1 cellular context compared by ENCODE assay signal in the genomic region with DNA sequence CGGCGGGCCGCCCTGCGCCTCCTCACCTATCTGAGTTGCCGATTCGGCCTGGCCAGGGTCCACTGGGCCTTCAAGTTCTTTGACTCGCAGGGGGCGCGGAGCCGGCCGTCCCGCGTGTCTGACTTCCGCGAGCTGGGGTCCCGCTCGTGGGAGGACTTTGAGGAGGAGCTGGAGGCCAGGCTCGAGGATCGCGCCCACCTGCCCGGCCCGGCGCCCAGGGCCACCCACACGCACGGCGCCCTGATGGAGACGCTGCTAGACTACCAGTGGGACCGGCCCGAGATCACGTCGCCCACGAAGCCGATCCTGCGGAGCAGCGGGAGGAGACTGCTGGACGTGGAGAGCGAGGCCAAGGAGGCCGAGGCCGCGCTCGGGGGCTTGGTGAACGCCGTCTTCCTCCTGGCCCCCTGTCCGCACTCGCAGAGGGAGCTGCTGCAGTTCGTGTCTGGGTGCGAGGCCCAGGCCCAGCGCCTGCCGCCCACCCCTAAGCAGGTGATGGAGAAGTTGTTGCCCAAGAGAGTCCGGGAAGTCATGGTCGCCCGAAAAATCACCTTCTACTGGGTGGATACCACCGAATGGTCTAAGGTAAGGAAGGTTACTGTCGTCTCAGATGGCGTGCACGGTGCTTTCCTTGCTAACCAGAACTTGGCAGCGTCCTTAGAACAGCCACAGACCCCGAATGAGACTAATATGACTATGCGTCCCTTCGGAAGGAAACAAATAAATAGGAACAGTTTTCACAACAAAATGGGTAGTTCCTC.
TF ChIP-seq lines count a peak whose summit lies in the region.

No MANE protein-coding gene starts in this region.

TF ChIP-seq in HEK293, 187 proteins besides CTCF, POLR2A, EP300 and RAD21 (continued from another document and continues in another):
- TF ChIP-seq ZNF571 (tag by site-specific recombination; IDR thresholded peaks at IDR 0.05): no peak
- TF ChIP-seq MYNN (tag by site-specific recombination; IDR thresholded peaks at IDR 0.05; ENCODE audit: borderline replicate concordance): no peak
- TF ChIP-seq ZNF658 (tag by site-specific recombination; IDR thresholded peaks at IDR 0.05): no peak
- no peak for TF ChIP-seq ZNF248 (tag by site-specific recombination; IDR thresholded peaks at IDR 0.05)
- TF ChIP-seq ZFP3 (tag by site-specific recombination; IDR thresholded peaks at IDR 0.05; ENCODE audit: low read depth): no peak
- no peak for TF ChIP-seq SP2 (tag by site-specific recombination; IDR thresholded peaks at IDR 0.05)
- peak; percentile 83 for TF ChIP-seq ZNF2 (tag by site-specific recombination; IDR thresholded peaks at IDR 0.05)
- TF ChIP-seq ZNF654 (tag by site-specific recombination; IDR thresholded peaks at IDR 0.05; ENCODE audit: low read depth): no peak
- TF ChIP-seq ZNF175 (tag by site-specific recombination; IDR thresholded peaks at IDR 0.05): no peak
- TF ChIP-seq, protein P1, sequence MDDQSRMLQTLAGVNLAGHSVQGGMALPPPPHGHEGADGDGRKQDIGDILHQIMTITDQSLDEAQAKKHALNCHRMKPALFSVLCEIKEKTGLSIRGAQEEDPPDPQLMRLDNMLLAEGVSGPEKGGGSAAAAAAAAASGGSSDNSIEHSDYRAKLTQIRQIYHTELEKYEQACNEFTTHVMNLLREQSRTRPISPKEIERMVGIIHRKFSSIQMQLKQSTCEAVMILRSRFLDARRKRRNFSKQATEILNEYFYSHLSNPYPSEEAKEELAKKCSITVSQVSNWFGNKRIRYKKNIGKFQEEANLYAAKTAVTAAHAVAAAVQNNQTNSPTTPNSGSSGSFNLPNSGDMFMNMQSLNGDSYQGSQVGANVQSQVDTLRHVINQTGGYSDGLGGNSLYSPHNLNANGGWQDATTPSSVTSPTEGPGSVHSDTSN (CRISPR knock-in tag; IDR thresholded peaks at IDR 0.05): 0 out of 2 replicates have a peak, but pooled peaks have one; percentile 51
- TF ChIP-seq, protein P2, sequence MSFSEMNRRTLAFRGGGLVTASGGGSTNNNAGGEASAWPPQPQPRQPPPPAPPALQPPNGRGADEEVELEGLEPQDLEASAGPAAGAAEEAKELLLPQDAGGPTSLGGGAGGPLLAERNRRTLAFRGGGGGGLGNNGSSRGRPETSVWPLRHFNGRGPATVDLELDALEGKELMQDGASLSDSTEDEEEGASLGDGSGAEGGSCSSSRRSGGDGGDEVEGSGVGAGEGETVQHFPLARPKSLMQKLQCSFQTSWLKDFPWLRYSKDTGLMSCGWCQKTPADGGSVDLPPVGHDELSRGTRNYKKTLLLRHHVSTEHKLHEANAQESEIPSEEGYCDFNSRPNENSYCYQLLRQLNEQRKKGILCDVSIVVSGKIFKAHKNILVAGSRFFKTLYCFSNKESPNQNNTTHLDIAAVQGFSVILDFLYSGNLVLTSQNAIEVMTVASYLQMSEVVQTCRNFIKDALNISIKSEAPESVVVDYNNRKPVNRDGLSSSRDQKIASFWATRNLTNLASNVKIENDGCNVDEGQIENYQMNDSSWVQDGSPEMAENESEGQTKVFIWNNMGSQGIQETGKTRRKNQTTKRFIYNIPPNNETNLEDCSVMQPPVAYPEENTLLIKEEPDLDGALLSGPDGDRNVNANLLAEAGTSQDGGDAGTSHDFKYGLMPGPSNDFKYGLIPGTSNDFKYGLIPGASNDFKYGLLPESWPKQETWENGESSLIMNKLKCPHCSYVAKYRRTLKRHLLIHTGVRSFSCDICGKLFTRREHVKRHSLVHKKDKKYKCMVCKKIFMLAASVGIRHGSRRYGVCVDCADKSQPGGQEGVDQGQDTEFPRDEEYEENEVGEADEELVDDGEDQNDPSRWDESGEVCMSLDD (tag by site-specific recombination; IDR thresholded peaks at IDR 0.05): no peak
- TF ChIP-seq, protein P3, sequence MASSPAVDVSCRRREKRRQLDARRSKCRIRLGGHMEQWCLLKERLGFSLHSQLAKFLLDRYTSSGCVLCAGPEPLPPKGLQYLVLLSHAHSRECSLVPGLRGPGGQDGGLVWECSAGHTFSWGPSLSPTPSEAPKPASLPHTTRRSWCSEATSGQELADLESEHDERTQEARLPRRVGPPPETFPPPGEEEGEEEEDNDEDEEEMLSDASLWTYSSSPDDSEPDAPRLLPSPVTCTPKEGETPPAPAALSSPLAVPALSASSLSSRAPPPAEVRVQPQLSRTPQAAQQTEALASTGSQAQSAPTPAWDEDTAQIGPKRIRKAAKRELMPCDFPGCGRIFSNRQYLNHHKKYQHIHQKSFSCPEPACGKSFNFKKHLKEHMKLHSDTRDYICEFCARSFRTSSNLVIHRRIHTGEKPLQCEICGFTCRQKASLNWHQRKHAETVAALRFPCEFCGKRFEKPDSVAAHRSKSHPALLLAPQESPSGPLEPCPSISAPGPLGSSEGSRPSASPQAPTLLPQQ (tag by site-specific recombination; IDR thresholded peaks at IDR 0.05): peak; percentile 12; the same call in 1 of the 2 replicates
- TF ChIP-seq, protein P4, sequence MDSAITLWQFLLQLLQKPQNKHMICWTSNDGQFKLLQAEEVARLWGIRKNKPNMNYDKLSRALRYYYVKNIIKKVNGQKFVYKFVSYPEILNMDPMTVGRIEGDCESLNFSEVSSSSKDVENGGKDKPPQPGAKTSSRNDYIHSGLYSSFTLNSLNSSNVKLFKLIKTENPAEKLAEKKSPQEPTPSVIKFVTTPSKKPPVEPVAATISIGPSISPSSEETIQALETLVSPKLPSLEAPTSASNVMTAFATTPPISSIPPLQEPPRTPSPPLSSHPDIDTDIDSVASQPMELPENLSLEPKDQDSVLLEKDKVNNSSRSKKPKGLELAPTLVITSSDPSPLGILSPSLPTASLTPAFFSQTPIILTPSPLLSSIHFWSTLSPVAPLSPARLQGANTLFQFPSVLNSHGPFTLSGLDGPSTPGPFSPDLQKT (IDR thresholded peaks at IDR 0.05; ENCODE audit: borderline replicate concordance, low read depth, low read length): no peak
- TF ChIP-seq ZNF23 (tag by site-specific recombination; IDR thresholded peaks at IDR 0.05; ENCODE audit: borderline replicate concordance): no peak
- TF ChIP-seq ZNF677 (tag by site-specific recombination; IDR thresholded peaks at IDR 0.05): no peak
- TF ChIP-seq, protein P5, sequence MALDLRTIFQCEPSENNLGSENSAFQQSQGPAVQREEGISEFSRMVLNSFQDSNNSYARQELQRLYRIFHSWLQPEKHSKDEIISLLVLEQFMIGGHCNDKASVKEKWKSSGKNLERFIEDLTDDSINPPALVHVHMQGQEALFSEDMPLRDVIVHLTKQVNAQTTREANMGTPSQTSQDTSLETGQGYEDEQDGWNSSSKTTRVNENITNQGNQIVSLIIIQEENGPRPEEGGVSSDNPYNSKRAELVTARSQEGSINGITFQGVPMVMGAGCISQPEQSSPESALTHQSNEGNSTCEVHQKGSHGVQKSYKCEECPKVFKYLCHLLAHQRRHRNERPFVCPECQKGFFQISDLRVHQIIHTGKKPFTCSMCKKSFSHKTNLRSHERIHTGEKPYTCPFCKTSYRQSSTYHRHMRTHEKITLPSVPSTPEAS (tag by site-specific recombination; IDR thresholded peaks at IDR 0.05): no peak
- TF ChIP-seq ZNF792 (tag by site-specific recombination; IDR thresholded peaks at IDR 0.05): 0 out of 2 replicates have a peak, but pooled peaks have one; percentile 55
- no peak for TF ChIP-seq HOXC10 (CRISPR knock-in tag; IDR thresholded peaks at IDR 0.05)
- TF ChIP-seq REPIN1 (tag by site-specific recombination; IDR thresholded peaks at IDR 0.05; ENCODE audit: low read depth): no peak
- no peak for TF ChIP-seq ZNF610 (tag by site-specific recombination; IDR thresholded peaks at IDR 0.05; ENCODE audit: borderline replicate concordance)
- peak; percentile 100 for TF ChIP-seq ZNF10 (tag by site-specific recombination; IDR thresholded peaks at IDR 0.05)
- TF ChIP-seq ZNF132 (tag by site-specific recombination; IDR thresholded peaks at IDR 0.05; ENCODE audit: borderline replicate concordance): no peak
- peak; percentile 50; the same call in 1 of the 2 replicates for TF ChIP-seq ZNF121 (tag by site-specific recombination; IDR thresholded peaks at IDR 0.05)
- TF ChIP-seq GFI1B (tag by site-specific recombination; IDR thresholded peaks at IDR 0.05): no peak
- no peak for TF ChIP-seq ZNF629 (tag by site-specific recombination; IDR thresholded peaks at IDR 0.05)
- TF ChIP-seq, protein P6, sequence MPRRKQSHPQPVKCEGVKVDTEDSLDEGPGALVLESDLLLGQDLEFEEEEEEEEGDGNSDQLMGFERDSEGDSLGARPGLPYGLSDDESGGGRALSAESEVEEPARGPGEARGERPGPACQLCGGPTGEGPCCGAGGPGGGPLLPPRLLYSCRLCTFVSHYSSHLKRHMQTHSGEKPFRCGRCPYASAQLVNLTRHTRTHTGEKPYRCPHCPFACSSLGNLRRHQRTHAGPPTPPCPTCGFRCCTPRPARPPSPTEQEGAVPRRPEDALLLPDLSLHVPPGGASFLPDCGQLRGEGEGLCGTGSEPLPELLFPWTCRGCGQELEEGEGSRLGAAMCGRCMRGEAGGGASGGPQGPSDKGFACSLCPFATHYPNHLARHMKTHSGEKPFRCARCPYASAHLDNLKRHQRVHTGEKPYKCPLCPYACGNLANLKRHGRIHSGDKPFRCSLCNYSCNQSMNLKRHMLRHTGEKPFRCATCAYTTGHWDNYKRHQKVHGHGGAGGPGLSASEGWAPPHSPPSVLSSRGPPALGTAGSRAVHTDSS (tag by site-specific recombination; IDR thresholded peaks at IDR 0.05): no peak
- TF ChIP-seq KLF9 (tag by site-specific recombination; IDR thresholded peaks at IDR 0.05; ENCODE audit: low read depth): no peak
- no peak for TF ChIP-seq ZNF24 (tag by site-specific recombination; IDR thresholded peaks at IDR 0.05)
- TF ChIP-seq, protein P7, sequence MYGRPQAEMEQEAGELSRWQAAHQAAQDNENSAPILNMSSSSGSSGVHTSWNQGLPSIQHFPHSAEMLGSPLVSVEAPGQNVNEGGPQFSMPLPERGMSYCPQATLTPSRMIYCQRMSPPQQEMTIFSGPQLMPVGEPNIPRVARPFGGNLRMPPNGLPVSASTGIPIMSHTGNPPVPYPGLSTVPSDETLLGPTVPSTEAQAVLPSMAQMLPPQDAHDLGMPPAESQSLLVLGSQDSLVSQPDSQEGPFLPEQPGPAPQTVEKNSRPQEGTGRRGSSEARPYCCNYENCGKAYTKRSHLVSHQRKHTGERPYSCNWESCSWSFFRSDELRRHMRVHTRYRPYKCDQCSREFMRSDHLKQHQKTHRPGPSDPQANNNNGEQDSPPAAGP (tag by site-specific recombination; IDR thresholded peaks at IDR 0.05): peak; percentile 1; the same call in 1 of the 2 replicates
- TF ChIP-seq ZNF555 (tag by site-specific recombination; conservative IDR thresholded peaks at IDR 0.05): no peak
- no peak for TF ChIP-seq ZNF701 (tag by site-specific recombination; IDR thresholded peaks at IDR 0.05)
- no peak for TF ChIP-seq ZNF626 (tag by site-specific recombination; IDR thresholded peaks at IDR 0.05)
- TF ChIP-seq, protein P8, sequence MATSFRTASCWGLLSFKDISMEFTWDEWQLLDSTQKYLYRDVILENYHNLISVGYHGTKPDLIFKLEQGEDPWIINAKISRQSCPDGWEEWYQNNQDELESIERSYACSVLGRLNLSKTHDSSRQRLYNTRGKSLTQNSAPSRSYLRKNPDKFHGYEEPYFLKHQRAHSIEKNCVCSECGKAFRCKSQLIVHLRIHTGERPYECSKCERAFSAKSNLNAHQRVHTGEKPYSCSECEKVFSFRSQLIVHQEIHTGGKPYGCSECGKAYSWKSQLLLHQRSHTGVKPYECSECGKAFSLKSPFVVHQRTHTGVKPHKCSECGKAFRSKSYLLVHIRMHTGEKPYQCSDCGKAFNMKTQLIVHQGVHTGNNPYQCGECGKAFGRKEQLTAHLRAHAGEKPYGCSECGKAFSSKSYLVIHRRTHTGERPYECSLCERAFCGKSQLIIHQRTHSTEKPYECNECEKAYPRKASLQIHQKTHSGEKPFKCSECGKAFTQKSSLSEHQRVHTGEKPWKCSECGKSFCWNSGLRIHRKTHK (tag by site-specific recombination; IDR thresholded peaks at IDR 0.05): no peak
- no peak for TF ChIP-seq ZNF433 (tag by site-specific recombination; IDR thresholded peaks at IDR 0.05; ENCODE audit: low read depth)
- TF ChIP-seq MEIS1 (CRISPR knock-in tag; IDR thresholded peaks at IDR 0.05; ENCODE audit: borderline replicate concordance): no peak
- TF ChIP-seq, protein P9, sequence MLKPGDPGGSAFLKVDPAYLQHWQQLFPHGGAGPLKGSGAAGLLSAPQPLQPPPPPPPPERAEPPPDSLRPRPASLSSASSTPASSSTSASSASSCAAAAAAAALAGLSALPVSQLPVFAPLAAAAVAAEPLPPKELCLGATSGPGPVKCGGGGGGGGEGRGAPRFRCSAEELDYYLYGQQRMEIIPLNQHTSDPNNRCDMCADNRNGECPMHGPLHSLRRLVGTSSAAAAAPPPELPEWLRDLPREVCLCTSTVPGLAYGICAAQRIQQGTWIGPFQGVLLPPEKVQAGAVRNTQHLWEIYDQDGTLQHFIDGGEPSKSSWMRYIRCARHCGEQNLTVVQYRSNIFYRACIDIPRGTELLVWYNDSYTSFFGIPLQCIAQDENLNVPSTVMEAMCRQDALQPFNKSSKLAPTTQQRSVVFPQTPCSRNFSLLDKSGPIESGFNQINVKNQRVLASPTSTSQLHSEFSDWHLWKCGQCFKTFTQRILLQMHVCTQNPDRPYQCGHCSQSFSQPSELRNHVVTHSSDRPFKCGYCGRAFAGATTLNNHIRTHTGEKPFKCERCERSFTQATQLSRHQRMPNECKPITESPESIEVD (tag by site-specific recombination; IDR thresholded peaks at IDR 0.05): no peak
- no peak for TF ChIP-seq ZNF155 (tag by site-specific recombination; IDR thresholded peaks at IDR 0.05)
- no peak for TF ChIP-seq ZNF16 (tag by site-specific recombination; IDR thresholded peaks at IDR 0.05; ENCODE audit: low read depth)
- peak; percentile 98 for TF ChIP-seq ZFHX2 (tag by site-specific recombination; conservative IDR thresholded peaks at IDR 0.05)
- TF ChIP-seq ZNF37A (tag by site-specific recombination; IDR thresholded peaks at IDR 0.05): no peak
- TF ChIP-seq ZNF521 (tag by site-specific recombination; IDR thresholded peaks at IDR 0.05): no peak
- TF ChIP-seq ZNF350 (tag by site-specific recombination; IDR thresholded peaks at IDR 0.05): no peak
- no peak for TF ChIP-seq ZNF221 (tag by site-specific recombination; IDR thresholded peaks at IDR 0.05; ENCODE audit: borderline replicate concordance)
- no peak for TF ChIP-seq ZNF140 (tag by site-specific recombination; IDR thresholded peaks at IDR 0.05)
- TF ChIP-seq OVOL3 (tag by site-specific recombination; IDR thresholded peaks at IDR 0.05): no peak
- TF ChIP-seq ZNF473 (tag by site-specific recombination; IDR thresholded peaks at IDR 0.05): no peak
- no peak for TF ChIP-seq PRDM1 (tag by site-specific recombination; IDR thresholded peaks at IDR 0.05)
- no peak for TF ChIP-seq ZNF776 (tag by site-specific recombination; IDR thresholded peaks at IDR 0.05; ENCODE audit: borderline replicate concordance)
- no peak for TF ChIP-seq ZBTB21 (tag by site-specific recombination; IDR thresholded peaks at IDR 0.05)
- TF ChIP-seq FEZF1 (tag by site-specific recombination; IDR thresholded peaks at IDR 0.05): no peak
- no peak for TF ChIP-seq ZNF114 (tag by site-specific recombination; IDR thresholded peaks at IDR 0.05)
- TF ChIP-seq ZNF843 (tag by site-specific recombination; IDR thresholded peaks at IDR 0.05): peak; percentile 19; the same call in 1 of the 2 replicates
